Comparison of ENCODE assay signal across 15 cellular contexts in the genomic region with DNA sequence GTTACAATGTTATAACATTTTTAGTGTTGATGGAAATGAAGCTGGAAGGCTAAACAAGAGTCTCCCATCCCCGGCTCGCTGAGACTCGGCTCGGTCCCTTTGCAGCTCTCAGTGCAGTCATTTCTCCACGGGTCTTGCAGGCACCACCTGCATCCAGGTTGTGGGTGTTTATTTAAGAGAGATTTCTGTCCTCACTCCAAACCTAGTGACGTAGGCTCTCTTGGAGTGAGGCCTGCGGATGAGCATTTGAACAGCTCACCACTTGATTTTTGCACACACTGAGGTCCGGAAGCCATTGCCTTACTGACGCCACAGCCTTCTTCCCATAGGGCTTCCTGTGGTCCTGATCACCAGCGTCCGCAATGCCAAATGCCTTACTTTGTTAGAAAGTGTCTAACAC.
DNase-seq lines count a peak whose midpoint lies in the region; ATAC-seq, FAIRE-seq and TF ChIP-seq lines count a peak whose summit lies in the region.
"Had no signal": no experiment of that assay in that cellular context is flagged by ENCODE, and none has a peak within 500 bp of the region (broad histone marks: within the 10 kb centered on the region; RNA-seq: fewer than 3 reads in every experiment).

No MANE protein-coding gene starts in this region.

- ATAC-seq in right lobe of liver, result peak in 3 of 4 donors; percentile 29 to 72 (median 63)
- ATAC-seq in HepG2, result no peak
- peak; percentile 41 for ATAC-seq in gastroesophageal sphincter
- ATAC-seq in HG03521 (IDR thresholded peaks at IDR 0.05; ENCODE audit: unreplicated experiment), result no peak

- H3K27ac ChIP-seq in right lobe of liver (no peak overlapping the region), HepG2 (ENCODE audit: extremely low read length, insufficient read depth, low read length) (no peak overlapping the region), angular gyrus (ENCODE audit: low read depth, low read length) (peak overlapping the region; percentile 18), gastroesophageal sphincter (no peak overlapping the region), thyroid gland (peak overlapping the region in 1 of 3 donors; percentile 8)
- H3K27ac ChIP-seq: BLaER1 treated with 17β-estradiol and CSF1 and Interleukin-3, amounts not matched to agents 10 nM and 100 nM; GM23248 had no signal

- TF ChIP-seq CTCF in right lobe of liver (IDR thresholded peaks at IDR 0.05) (no peak), HepG2 (CRISPR knock-in tag; IDR thresholded peaks at IDR 0.05) (no peak), gastroesophageal sphincter (IDR thresholded peaks at IDR 0.05) (no peak), thyroid gland (IDR thresholded peaks at IDR 0.05) (no peak), GM10266 (IDR thresholded peaks at IDR 0.05; ENCODE audit: control insufficient read depth, insufficient read depth, low read depth, missing control alignments) (no peak)

- H3K27me3 ChIP-seq in right lobe of liver (no peaks in the 10 kb centered on the region), HepG2 (ENCODE audit: control insufficient read depth in 1 of 2, insufficient read depth in 2 of 2, low read length in 2 of 2) (no peaks in the 10 kb centered on the region), gastroesophageal sphincter (no peaks in the 10 kb centered on the region), thyroid gland (no peaks in the 10 kb centered on the region)
- H3K27me3 ChIP-seq: BLaER1 treated with 17β-estradiol and CSF1 and Interleukin-3, amounts not matched to agents 10 nM and 100 nM had no signal

- no peak for TF ChIP-seq POLR2A in right lobe of liver (IDR thresholded peaks at IDR 0.05)
- no peak for TF ChIP-seq POLR2A in HepG2 (IDR thresholded peaks at IDR 0.05; ENCODE audit: insufficient read depth in 1 of 2, low read depth in 2 of 2, low read length in 2 of 2)
- no peak for TF ChIP-seq POLR2A in gastroesophageal sphincter (IDR thresholded peaks at IDR 0.05)
- TF ChIP-seq POLR2A in thyroid gland (IDR thresholded peaks at IDR 0.05), result no peak

- 68% methylated on average over 7 of the region's 11 CpGs for WGBS in right lobe of liver (ENCODE audit: insufficient coverage, low coverage, low lambda C conversion rate, missing lambda C conversion rate)
- WGBS in HepG2 (ENCODE audit: low lambda C conversion rate), result 94% methylated on average over 10 of the region's 11 CpGs
- 54 to 81% methylated on average over 10 to 11 of the region's 11 CpGs for WGBS in gastroesophageal sphincter (ENCODE audit: low coverage in 1 of 2), 2 donors
- WGBS in thyroid gland, 2 donors, result 37 to 47% methylated on average over 11 of the region's 11 CpGs

- TF ChIP-seq EP300 in HepG2 (IDR thresholded peaks at IDR 0.05; ENCODE audit: low read depth in 2 of 2, low read length in 2 of 2) (no peak), HepG2 (CRISPR knock-in tag; IDR thresholded peaks at IDR 0.05; ENCODE audit: borderline replicate concordance) (no peak), gastroesophageal sphincter (IDR thresholded peaks at IDR 0.05) (no peak)

- H3K36me3 ChIP-seq in right lobe of liver, result peaks cover 0 to 69% (median 28%) of the 10 kb centered on the region in 4 donors
- peaks cover 18 to 86% of the 10 kb centered on the region in 2 experiments for H3K36me3 ChIP-seq in HepG2 (replicated peaks in 1 of 2; ENCODE audit: control insufficient read depth in 1 of 2, insufficient read depth in 2 of 2, low read length in 2 of 2)
- H3K36me3 ChIP-seq in gastroesophageal sphincter, result peaks cover 2 to 92% of the 10 kb centered on the region in 2 donors
- peaks cover 16 to 28% of the 10 kb centered on the region in 2 donors for H3K36me3 ChIP-seq in thyroid gland

- FAIRE-seq in HepG2 (lab: Jason Lieb, UNC), result no peak

- H3K4me2 ChIP-seq in HepG2 (ENCODE audit: low read depth, low read length), result no peak overlapping the region
- H3K4me2 ChIP-seq: BLaER1 treated with 17β-estradiol and CSF1 and Interleukin-3, amounts not matched to agents 10 nM and 100 nM; SK-N-SH had no signal

- in situ Hi-C loops in HepG2 (cut with HindIII; ENCODE audit: extremely low pct_ligation_motif_present, low pct_unique_long_range_greater_than_20kb), result no loop called here

- no peaks in the 10 kb centered on the region for H3K4me1 ChIP-seq in right lobe of liver
- no peaks in the 10 kb centered on the region for H3K4me1 ChIP-seq in HepG2 (ENCODE audit: insufficient read depth, low read length)
- peaks cover 0 to 17% (median 0%) of the 10 kb centered on the region in 3 donors for H3K4me1 ChIP-seq in gastroesophageal sphincter
- H3K4me1 ChIP-seq in thyroid gland, result peaks cover 0 to 7% of the 10 kb centered on the region in 2 donors
- H3K4me1 ChIP-seq: BLaER1 treated with 17β-estradiol and CSF1 and Interleukin-3, amounts not matched to agents 10 nM and 100 nM had no signal

- H3K9ac ChIP-seq in HepG2 (ENCODE audit: insufficient read depth, low read depth, low read length), result no peak overlapping the region
- H3K9ac ChIP-seq: BLaER1 treated with 17β-estradiol and CSF1 and Interleukin-3, amounts not matched to agents 10 nM and 100 nM; GM23248; SK-N-SH had no signal

- CTCF ChIA-PET in HepG2 (lab: Yijun Ruan, JAX; ENCODE audit: low intra/inter-chr PET ratio, low total read pairs), result no interaction called here

- no peaks in the 10 kb centered on the region for H3K9me3 ChIP-seq in right lobe of liver
- H3K9me3 ChIP-seq in HepG2 (ENCODE audit: low read length), result no peaks in the 10 kb centered on the region
- H3K9me3 ChIP-seq in gastroesophageal sphincter, result no peaks in the 10 kb centered on the region
- no peaks in the 10 kb centered on the region for H3K9me3 ChIP-seq in thyroid gland
- H3K9me3 ChIP-seq: BLaER1 treated with 17β-estradiol and CSF1 and Interleukin-3, amounts not matched to agents 10 nM and 100 nM; SK-N-SH had no signal

- no peak for TF ChIP-seq RAD21 in HepG2 (CRISPR knock-in tag; IDR thresholded peaks at IDR 0.05)

- intact Hi-C loops in right lobe of liver (cut with DNase I), result no loop called here
- intact Hi-C loops in HepG2 (cut with micrococcal nuclease; ENCODE audit: unreplicated experiment), result no loop called here
- intact Hi-C loops in thyroid gland (cut with DNase I), result no loop called here

- H2AFZ ChIP-seq in HepG2 (ENCODE audit: low read length), result no peak overlapping the region
- H2AFZ ChIP-seq: GM23248 had no signal

- no peaks in the 10 kb centered on the region for H3K79me2 ChIP-seq in HepG2 (ENCODE audit: insufficient read depth, low read length)

- no peak for DNase-seq in right lobe of liver
- DNase-seq in HepG2 (ENCODE audit: low spot score), result no peak
- peak; percentile 54 to 62 for DNase-seq in thyroid gland
- no peak for DNase-seq in COLO668 (lab: John Stamatoyannopoulos, UW; ENCODE audit: unreplicated experiment)
- no peak for DNase-seq in GM10266 (ENCODE audit: extremely low spot score)
- DNase-seq: GM23248, KBM-7, NCI-H1105, NCI-H187, NCI-H526 treated with DMSO at 0.1 percent for 48 hours, SK-N-SH had no signal

- no peaks in the 10 kb centered on the region for H4K20me1 ChIP-seq in HepG2 (ENCODE audit: insufficient read depth, low read length)

- BruUV-seq in HepG2 (replicated peaks; lab: Mats Ljungman, UMichigan), result no TSS peak

- no peak overlapping the region for H3K4me3 ChIP-seq in right lobe of liver
- no peak overlapping the region for H3K4me3 ChIP-seq in HepG2 (replicated peaks in 1 of 3; ENCODE audit: insufficient read depth in 1 of 3, low read depth in 2 of 3, low read length in 3 of 3)
- H3K4me3 ChIP-seq in gastroesophageal sphincter, result no peak overlapping the region
- no peak overlapping the region for H3K4me3 ChIP-seq in thyroid gland (replicated peaks in 1 of 3)
- H3K4me3 ChIP-seq: BLaER1 treated with 17β-estradiol and CSF1 and Interleukin-3, amounts not matched to agents 10 nM and 100 nM; GM23248 had no signal

- POLR2A ChIA-PET in HepG2 (lab: Yijun Ruan, JAX), result no interaction called here

TF ChIP-seq in HepG2, 621 proteins besides CTCF, POLR2A, EP300 and RAD21 (continues in another document):
- no peak for TF ChIP-seq DMAP1 (CRISPR knock-in tag; IDR thresholded peaks at IDR 0.05)
- no peak for TF ChIP-seq ZNF615 (CRISPR knock-in tag; IDR thresholded peaks at IDR 0.05; ENCODE audit: borderline replicate concordance)
- no peak for TF ChIP-seq CENPX (CRISPR knock-in tag; IDR thresholded peaks at IDR 0.05)
- no peak for TF ChIP-seq CREB1 (IDR thresholded peaks at IDR 0.05)
- no peak for TF ChIP-seq CREB1 (CRISPR knock-in tag; IDR thresholded peaks at IDR 0.05)
- TF ChIP-seq, protein P1, sequence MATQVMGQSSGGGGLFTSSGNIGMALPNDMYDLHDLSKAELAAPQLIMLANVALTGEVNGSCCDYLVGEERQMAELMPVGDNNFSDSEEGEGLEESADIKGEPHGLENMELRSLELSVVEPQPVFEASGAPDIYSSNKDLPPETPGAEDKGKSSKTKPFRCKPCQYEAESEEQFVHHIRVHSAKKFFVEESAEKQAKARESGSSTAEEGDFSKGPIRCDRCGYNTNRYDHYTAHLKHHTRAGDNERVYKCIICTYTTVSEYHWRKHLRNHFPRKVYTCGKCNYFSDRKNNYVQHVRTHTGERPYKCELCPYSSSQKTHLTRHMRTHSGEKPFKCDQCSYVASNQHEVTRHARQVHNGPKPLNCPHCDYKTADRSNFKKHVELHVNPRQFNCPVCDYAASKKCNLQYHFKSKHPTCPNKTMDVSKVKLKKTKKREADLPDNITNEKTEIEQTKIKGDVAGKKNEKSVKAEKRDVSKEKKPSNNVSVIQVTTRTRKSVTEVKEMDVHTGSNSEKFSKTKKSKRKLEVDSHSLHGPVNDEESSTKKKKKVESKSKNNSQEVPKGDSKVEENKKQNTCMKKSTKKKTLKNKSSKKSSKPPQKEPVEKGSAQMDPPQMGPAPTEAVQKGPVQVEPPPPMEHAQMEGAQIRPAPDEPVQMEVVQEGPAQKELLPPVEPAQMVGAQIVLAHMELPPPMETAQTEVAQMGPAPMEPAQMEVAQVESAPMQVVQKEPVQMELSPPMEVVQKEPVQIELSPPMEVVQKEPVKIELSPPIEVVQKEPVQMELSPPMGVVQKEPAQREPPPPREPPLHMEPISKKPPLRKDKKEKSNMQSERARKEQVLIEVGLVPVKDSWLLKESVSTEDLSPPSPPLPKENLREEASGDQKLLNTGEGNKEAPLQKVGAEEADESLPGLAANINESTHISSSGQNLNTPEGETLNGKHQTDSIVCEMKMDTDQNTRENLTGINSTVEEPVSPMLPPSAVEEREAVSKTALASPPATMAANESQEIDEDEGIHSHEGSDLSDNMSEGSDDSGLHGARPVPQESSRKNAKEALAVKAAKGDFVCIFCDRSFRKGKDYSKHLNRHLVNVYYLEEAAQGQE (IDR thresholded peaks at IDR 0.05; ENCODE audit: borderline replicate concordance in 1 of 2, low read depth in 1 of 2, low read length in 2 of 2), result no peak
- TF ChIP-seq ZNF703 (CRISPR knock-in tag; IDR thresholded peaks at IDR 0.05; ENCODE audit: borderline replicate concordance), result no peak
- no peak for TF ChIP-seq ZSCAN31 (CRISPR knock-in tag; IDR thresholded peaks at IDR 0.05; ENCODE audit: low read depth)
- no peak for TF ChIP-seq AGO2 (optimal IDR thresholded peaks at IDR 0.05; ENCODE audit: low read depth, low read length)

Comparison
In these comparisons a context has a peak if more than half of its experiments do, and no peak if none do; other contexts are left out.
1. ATAC-seq: peak in right lobe of liver (3 of 4) and gastroesophageal sphincter (single experiment); none in HepG2 (single experiment) and HG03521 (single experiment).
2. DNase-seq: peak in thyroid gland (2 of 2); none in right lobe of liver (0 of 3), HepG2 (single experiment), COLO668 (single experiment) and GM10266 (single experiment).